ENCODE assay signal across 8 cellular contexts in genomic region chr1:89483010-89483756, GRCh38. TPM values are rescaled to one million over a fixed set of nuclear protein-coding genes. Genes with fewer than 3 reads are reported as not detected.
A peak's percentile ranks its signal among the peaks of the same experiment; 100 is the strongest.
DNase-seq lines count a peak whose midpoint lies in the region; ATAC-seq, FAIRE-seq and TF ChIP-seq lines count a peak whose summit lies in the region.

No MANE protein-coding gene starts in this region.

- FAIRE-seq in HepG2 (lab: Jason Lieb, UNC) = peak; percentile 94

- ATAC-seq in HG03354 (IDR thresholded peaks at IDR 0.05; ENCODE audit: poor library complexity, severe bottlenecking, unreplicated experiment) (peak; percentile 70), HepG2 (peak; percentile 87)

- H4K20me1 ChIP-seq in HepG2 (ENCODE audit: insufficient read depth, low read length) = no peaks in the 10 kb centered on the region

- H3K9ac ChIP-seq in colonic mucosa (ENCODE audit: low read depth in 2 of 2, low read length in 2 of 2) (no peak overlapping the region), HepG2 (ENCODE audit: insufficient read depth, low read depth, low read length) (no peak overlapping the region)

- no peak overlapping the region for H3K4me2 ChIP-seq in HepG2 (ENCODE audit: low read depth, low read length)

- no peaks in the 10 kb centered on the region for H3K79me2 ChIP-seq in HepG2 (ENCODE audit: insufficient read depth, low read length)

- no peak overlapping the region for H2AFZ ChIP-seq in HepG2 (ENCODE audit: low read length)

- H3K9me3 ChIP-seq in colonic mucosa = no peaks in the 10 kb centered on the region
- peaks cover 12% of the 10 kb centered on the region for H3K9me3 ChIP-seq in HepG2 (ENCODE audit: low read length)

- H3K4me3 ChIP-seq in colonic mucosa = no peak overlapping the region
- no peak overlapping the region for H3K4me3 ChIP-seq in HepG2 (replicated peaks in 1 of 3; ENCODE audit: insufficient read depth in 1 of 3, low read depth in 2 of 3, low read length in 3 of 3)

- POLR2A ChIA-PET in HepG2 (lab: Yijun Ruan, JAX) = no interaction called here

- H3K36me3 ChIP-seq in colonic mucosa = no peaks in the 10 kb centered on the region
- H3K36me3 ChIP-seq in HepG2 (replicated peaks in 1 of 2; ENCODE audit: control insufficient read depth in 1 of 2, insufficient read depth in 2 of 2, low read length in 2 of 2) = no peaks in the 10 kb centered on the region

- peak; percentile 83 for DNase-seq in G401 (ENCODE audit: low spot score)
- peak; percentile 62 to 79 for DNase-seq in NCI-H524 (lab: John Stamatoyannopoulos, UW)
- DNase-seq in activated CD4-positive, alpha-beta T cell treated with anti-CD3 and anti-CD28 coated beads for 4 hours = peak; percentile 81 to 87
- peak; percentile 81 for DNase-seq in colonic mucosa
- peak; percentile 59 for DNase-seq in HepG2 (ENCODE audit: low spot score)
- DNase-seq in stimulated activated CD4-positive, alpha-beta T cell treated with anti-CD3 and anti-CD28 coated beads, TNF-alpha, amount 100 ng/mL, for 1 hour (ENCODE audit: low read depth in 3 of 3, low spot score in 1 of 3) = peak; percentile 50 to 60 (median 52)
- DNase-seq in 8988T = no peak

- no peaks in the 10 kb centered on the region for H3K27me3 ChIP-seq in colonic mucosa
- no peaks in the 10 kb centered on the region; a peak in 1 of 5 replicates for H3K27me3 ChIP-seq in HepG2 (ENCODE audit: control insufficient read depth in 1 of 2, insufficient read depth in 2 of 2, low read length in 2 of 2)

- intact Hi-C loops in colonic mucosa (cut with DNase I) (loop anchor here (2.0 kb wide), 2 partner anchors 116 to 280 kb away; no protein-coding TSS in a partner anchor), HepG2 (cut with micrococcal nuclease; ENCODE audit: unreplicated experiment) (loop anchor here (1.0 kb wide), 1 partner anchor 116 kb away; no protein-coding TSS in a partner anchor)

- H3K4me1 ChIP-seq in colonic mucosa = no peaks in the 10 kb centered on the region
- no peaks in the 10 kb centered on the region for H3K4me1 ChIP-seq in HepG2 (ENCODE audit: insufficient read depth, low read length)

- H3K27ac ChIP-seq in colonic mucosa (no peak overlapping the region), HepG2 (ENCODE audit: extremely low read length, insufficient read depth, low read length) (no peak overlapping the region)

- in situ Hi-C loops in G401 (cut with HindIII; ENCODE audit: low sequenced_read_pairs) (no loop called here), HepG2 (cut with HindIII; ENCODE audit: extremely low pct_ligation_motif_present, low pct_unique_long_range_greater_than_20kb) (loop anchor here (5.0 kb wide), 1 partner anchor 279 kb away; no protein-coding TSS in a partner anchor)

- WGBS in HepG2 (ENCODE audit: low lambda C conversion rate) = 0% methylated on average over 3 of the region's 3 CpGs

- TF ChIP-seq CTCF in colonic mucosa (IDR thresholded peaks at IDR 0.05) = peak; percentile 77
- TF ChIP-seq CTCF in HepG2 (CRISPR knock-in tag; IDR thresholded peaks at IDR 0.05) = peak; percentile 80

- TF ChIP-seq EP300 in HepG2 (IDR thresholded peaks at IDR 0.05; ENCODE audit: low read depth in 2 of 2, low read length in 2 of 2) (no peak), HepG2 (CRISPR knock-in tag; IDR thresholded peaks at IDR 0.05; ENCODE audit: borderline replicate concordance) (no peak)

- TF ChIP-seq POLR2A in HepG2 (IDR thresholded peaks at IDR 0.05; ENCODE audit: insufficient read depth in 1 of 2, low read depth in 2 of 2, low read length in 2 of 2) = no peak

- CTCF ChIA-PET in HepG2 (lab: Yijun Ruan, JAX; ENCODE audit: low intra/inter-chr PET ratio, low total read pairs) = interaction anchor here (2.2 to 3.4 kb wide), 2 partner anchors 116 to 279 kb away, joined by 23 to 34 read pairs; no protein-coding TSS in a partner anchor

- BruUV-seq in HepG2 (replicated peaks; lab: Mats Ljungman, UMichigan) = no TSS peak

- TF ChIP-seq RAD21 in HepG2 (CRISPR knock-in tag; IDR thresholded peaks at IDR 0.05) = 0 out of 2 replicates have a peak, but pooled peaks have one; percentile 21

TF ChIP-seq in HepG2, 621 proteins besides CTCF, POLR2A, EP300 and RAD21:
- TF ChIP-seq ZKSCAN8 (CRISPR knock-in tag; IDR thresholded peaks at IDR 0.05; ENCODE audit: borderline replicate concordance) (no peak), ZNF543 (CRISPR knock-in tag; IDR thresholded peaks at IDR 0.05) (no peak), SMC3 (IDR thresholded peaks at IDR 0.05; ENCODE audit: low read length) (peak; percentile 77; the same call in 1 of the 2 replicates), FOXA1 (IDR thresholded peaks at IDR 0.05) (no peak), FOXA1 (CRISPR knock-in tag; IDR thresholded peaks at IDR 0.05) (no peak), SETDB1 (CRISPR knock-in tag; IDR thresholded peaks at IDR 0.05; ENCODE audit: borderline replicate concordance) (no peak), ZFY (CRISPR knock-in tag; IDR thresholded peaks at IDR 0.05) (no peak), STAG1 (CRISPR knock-in tag; IDR thresholded peaks at IDR 0.05) (peak; percentile 82), SOX13 (IDR thresholded peaks at IDR 0.05) (no peak), SOX13 (CRISPR knock-in tag; conservative IDR thresholded peaks at IDR 0.05 in 1 of 2, IDR thresholded peaks at IDR 0.05 in 1 of 2) (no peak)
- TF ChIP-seq, protein P1, sequence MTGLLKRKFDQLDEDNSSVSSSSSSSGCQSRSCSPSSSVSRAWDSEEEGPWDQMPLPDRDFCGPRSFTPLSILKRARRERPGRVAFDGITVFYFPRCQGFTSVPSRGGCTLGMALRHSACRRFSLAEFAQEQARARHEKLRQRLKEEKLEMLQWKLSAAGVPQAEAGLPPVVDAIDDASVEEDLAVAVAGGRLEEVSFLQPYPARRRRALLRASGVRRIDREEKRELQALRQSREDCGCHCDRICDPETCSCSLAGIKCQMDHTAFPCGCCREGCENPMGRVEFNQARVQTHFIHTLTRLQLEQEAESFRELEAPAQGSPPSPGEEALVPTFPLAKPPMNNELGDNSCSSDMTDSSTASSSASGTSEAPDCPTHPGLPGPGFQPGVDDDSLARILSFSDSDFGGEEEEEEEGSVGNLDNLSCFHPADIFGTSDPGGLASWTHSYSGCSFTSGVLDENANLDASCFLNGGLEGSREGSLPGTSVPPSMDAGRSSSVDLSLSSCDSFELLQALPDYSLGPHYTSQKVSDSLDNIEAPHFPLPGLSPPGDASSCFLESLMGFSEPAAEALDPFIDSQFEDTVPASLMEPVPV (CRISPR knock-in tag; IDR thresholded peaks at IDR 0.05) = no peak

RNA-seq across cellular contexts. Expression of gene LRRC8B, which starts 41.4 kb away (rescaled TPM):
- total RNA-seq in G401 (2014; rRNA removed; shearing (Covaris generic)) = 10.0 and 15.6 TPM in 2 replicates
- total RNA-seq in colonic mucosa = 10 to 100 TPM; 14.4 to 15.0 TPM
- 7.6 and 9.2 TPM in 2 replicates for total RNA-seq in HepG2 (2016; rRNA removed; fragmentation: Illumina TruSeq; extraction: Trizol)
- 1.1 and 1.4 TPM in 2 replicates for total RNA-seq in HepG2 (2016; cell fraction: cytosol; rRNA removed; fragmentation: Illumina TruSeq; extraction: Trizol; ENCODE audit: low read depth)
- total RNA-seq in HepG2 (2016; cell fraction: insoluble cytoplasmic fraction; rRNA removed; fragmentation: Illumina TruSeq; extraction: Trizol) = 6.9 and 9.0 TPM in 2 replicates
- 5.0 and 5.5 TPM in 2 replicates for total RNA-seq in HepG2 (2016; cell fraction: membrane; rRNA removed; fragmentation: Illumina TruSeq; extraction: Trizol)
- total RNA-seq in HepG2 (2016; cell fraction: nucleus; rRNA removed; fragmentation: Illumina TruSeq; extraction: Trizol) = 6.7 and 7.5 TPM in 2 replicates
- 4.9 TPM in 2 replicates for polyA plus RNA-seq in HepG2 (2011; rRNA removed)
- 5.2 and 6.2 TPM in 2 replicates for polyA plus RNA-seq in HepG2 (2011; cell fraction: cytosol; rRNA removed)
- polyA plus RNA-seq in HepG2 (2011; cell fraction: nucleus; rRNA removed) = 3.8 and 4.7 TPM in 2 replicates
- 4.1 and 4.3 TPM in 2 replicates for polyA plus RNA-seq in HepG2 (2012)
- 0.52 and 0.54 TPM in 2 replicates for polyA plus RNA-seq in HepG2 (2016; cell fraction: cytosol; fragmentation: Illumina TruSeq; extraction: Trizol; ENCODE audit: low read depth)
- polyA plus RNA-seq in HepG2 (2016; cell fraction: insoluble cytoplasmic fraction; fragmentation: Illumina TruSeq; extraction: Trizol; ENCODE audit: low read depth) = 7.3 and 7.9 TPM in 2 replicates
- polyA plus RNA-seq in HepG2 (2016; cell fraction: membrane; fragmentation: Illumina TruSeq; extraction: Trizol; ENCODE audit: low read depth) = 2.1 and 2.2 TPM in 2 replicates
- 6.1 and 6.2 TPM in 2 replicates for polyA plus RNA-seq in HepG2 (2016; cell fraction: nucleus; fragmentation: Illumina TruSeq; extraction: Trizol; ENCODE audit: insufficient read depth, low read depth)
- polyA minus RNA-seq in HepG2 (2011; rRNA and poly(A)+ RNA removed; ENCODE audit: low replicate concordance) = 25.7 and 28.2 TPM in 2 replicates
- 10.6 and 10.9 TPM in 2 replicates for polyA minus RNA-seq in HepG2 (2011; cell fraction: cytosol; rRNA and poly(A)+ RNA removed)
- polyA minus RNA-seq in HepG2 (2011; cell fraction: nucleus; rRNA and poly(A)+ RNA removed) = 12.4 and 17.7 TPM in 2 replicates
